1 cellular context compared by ENCODE assay signal in genomic region chr22:41971431-41971830, GRCh38.
TF ChIP-seq lines count a peak whose summit lies in the region.

No MANE protein-coding gene starts in this region.

TF ChIP-seq in K562, 482 proteins besides CTCF, POLR2A, EP300 and RAD21:
- no peak for TF ChIP-seq LARP7 (IDR thresholded peaks at IDR 0.05)
- TF ChIP-seq KLF1 (tag; IDR thresholded peaks at IDR 0.05): no peak
- TF ChIP-seq ZFP36 (IDR thresholded peaks at IDR 0.05; ENCODE audit: low read depth, low read length, partially characterized antibody): peak; percentile 25
- TF ChIP-seq BMI1 (IDR thresholded peaks at IDR 0.05; ENCODE audit: low read length): no peak
- no peak for TF ChIP-seq EHMT2 (IDR thresholded peaks at IDR 0.05)
